13 cellular contexts compared by ENCODE assay signal in the genomic region with DNA sequence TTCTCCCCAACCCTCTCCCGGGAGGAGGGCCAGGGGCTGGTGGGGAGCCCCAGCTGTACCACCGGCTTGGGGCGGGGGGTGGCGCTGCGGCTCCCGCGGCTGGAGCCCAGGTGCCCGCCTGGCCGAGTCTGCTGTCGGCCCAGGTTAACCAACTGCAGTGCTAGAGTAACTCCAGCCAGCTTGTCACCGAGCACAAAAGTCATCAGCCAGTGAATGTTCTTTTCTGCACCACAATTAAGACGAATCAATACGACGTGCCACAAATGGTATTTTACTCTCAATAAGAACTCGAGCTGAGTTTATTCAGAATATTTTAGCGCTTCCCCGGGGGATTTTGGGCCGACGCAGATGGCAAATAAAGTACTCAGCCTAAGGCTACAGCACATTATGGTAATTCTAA.
DNase-seq lines count a peak whose midpoint lies in the region; ATAC-seq and TF ChIP-seq lines count a peak whose summit lies in the region.
"Had no signal": no experiment of that assay in that cellular context is flagged by ENCODE, and none has a peak within 500 bp of the region (broad histone marks: within the 10 kb centered on the region; RNA-seq: fewer than 3 reads in every experiment).

No MANE protein-coding gene starts in this region.

- peak overlapping the region in 56 of 59 donors; percentile 2 to 62 (median 42) for H3K4me3 ChIP-seq in dorsolateral prefrontal cortex

- CTCF ChIA-PET in activated CD8-positive, alpha-beta T cell treated with anti-CD3 and anti-CD28 coated beads, Interleukin-2, amount 10 ng/mL, durations not matched to agents 7 days and 5 days (lab: Charles Lee) = interaction anchor here (0.8 to 7.5 kb wide), 20 partner anchors 9 to 1211 kb away, joined by 3 to 86 read pairs (median 4); a partner anchor contains a TSS

- peaks cover 93% of the 10 kb centered on the region for H3K4me1 Mint-ChIP-seq in activated CD8-positive, alpha-beta T cell treated with anti-CD3 and anti-CD28 coated beads, Interleukin-2, amount 10 ng/mL, durations not matched to agents 7 days and 5 days (ENCODE audit: low read depth)
- H3K4me1 Mint-ChIP-seq in CD14-positive monocyte = peaks cover 9% of the 10 kb centered on the region

- H3K27me3 ChIP-seq in dorsolateral prefrontal cortex = peaks cover 0 to 4% (median 0%) of the 10 kb centered on the region in 45 donors

- peak; percentile 60 for DNase-seq in activated naive CD4-positive, alpha-beta T cell treated with Interleukin-2 at 50 U/mL for 16 hours
- DNase-seq in activated naive CD4-positive, alpha-beta T cell (lab: John Stamatoyannopoulos, UW) = no peak
- peak; percentile 60 for DNase-seq in activated CD8-positive, alpha-beta T cell treated with anti-CD3 and anti-CD28 coated beads, Interleukin-2, amount 10 ng/mL, durations not matched to agents 7 days and 5 days
- DNase-seq in dorsolateral prefrontal cortex (peak in 1 of 10 donors; percentile 45), superior temporal gyrus (ENCODE audit: extremely low spot score) (peak; percentile 27), CD14-positive monocyte (ENCODE audit: low spot score) (no peak), cerebellar nuclear complex (lab: John Stamatoyannopoulos, UW) (no peak)
- DNase-seq: AML-193, left colon, NCI-H510A, trophoblast cell had no signal

- H3K9me3 Mint-ChIP-seq in activated CD8-positive, alpha-beta T cell treated with anti-CD3 and anti-CD28 coated beads, Interleukin-2, amount 10 ng/mL, durations not matched to agents 7 days and 5 days (ENCODE audit: insufficient read depth) = no peaks in the 10 kb centered on the region
- H3K9me3 Mint-ChIP-seq in CD14-positive monocyte = no peaks in the 10 kb centered on the region

- H3K4me3 Mint-ChIP-seq in activated CD8-positive, alpha-beta T cell treated with anti-CD3 and anti-CD28 coated beads, Interleukin-2, amount 10 ng/mL, durations not matched to agents 7 days and 5 days = peak overlapping the region; percentile 82
- H3K4me3 Mint-ChIP-seq in CD14-positive monocyte = no peak overlapping the region

- POLR2A ChIA-PET in activated CD8-positive, alpha-beta T cell treated with anti-CD3 and anti-CD28 coated beads, Interleukin-2, amount 10 ng/mL, durations not matched to agents 7 days and 5 days (lab: Charles Lee) = interaction anchor here (0.6 to 2.5 kb wide), 11 partner anchors 9 to 1211 kb away, joined by 3 to 14 read pairs (median 4); a partner anchor contains a TSS

- intact Hi-C loops in dorsolateral prefrontal cortex (cut with DNase I) = no loop called here
- intact Hi-C loops in CD14-positive monocyte (cut with micrococcal nuclease) = no loop called here

- no peaks in the 10 kb centered on the region for H3K27me3 Mint-ChIP-seq in activated CD8-positive, alpha-beta T cell treated with anti-CD3 and anti-CD28 coated beads, Interleukin-2, amount 10 ng/mL, durations not matched to agents 7 days and 5 days (ENCODE audit: low read depth)
- H3K27me3 Mint-ChIP-seq in CD14-positive monocyte (ENCODE audit: low read depth in 3 of 3) = peaks cover 11 to 14% (median 12%) of the 10 kb centered on the region in 3 donors
- H3K27me3 Mint-ChIP-seq: IgD-negative memory B cell had no signal

- peaks cover 63% of the 10 kb centered on the region for H3K36me3 Mint-ChIP-seq in activated CD8-positive, alpha-beta T cell treated with anti-CD3 and anti-CD28 coated beads, Interleukin-2, amount 10 ng/mL, durations not matched to agents 7 days and 5 days (ENCODE audit: low read depth)
- H3K36me3 Mint-ChIP-seq in CD14-positive monocyte = no peaks in the 10 kb centered on the region
- H3K36me3 Mint-ChIP-seq: IgD-negative memory B cell had no signal

- H3K27ac ChIP-seq in dorsolateral prefrontal cortex = peak overlapping the region in 39 of 59 donors; percentile 0 to 79 (median 55)

- peak overlapping the region; percentile 96 for H3K27ac Mint-ChIP-seq in activated CD8-positive, alpha-beta T cell treated with anti-CD3 and anti-CD28 coated beads, Interleukin-2, amount 10 ng/mL, durations not matched to agents 7 days and 5 days
- H3K27ac Mint-ChIP-seq in CD14-positive monocyte = no peak overlapping the region

- ATAC-seq in activated CD8-positive, alpha-beta T cell treated with anti-CD3 and anti-CD28 coated beads, Interleukin-2, amount 10 ng/mL, durations not matched to agents 7 days and 5 days = peak; percentile 21
- no peak for ATAC-seq in GM18858 (IDR thresholded peaks at IDR 0.05; ENCODE audit: unreplicated experiment)
- ATAC-seq: left colon had no signal

- TF ChIP-seq CTCF in dorsolateral prefrontal cortex (IDR thresholded peaks at IDR 0.05 in 54 of 56, conservative IDR thresholded peaks at IDR 0.05 in 2 of 56; ENCODE audit: low read depth in 1 of 56, partially characterized antibody in 56 of 56) = peak in 38 of 56 donors; percentile 2 to 57 (median 30)
- TF ChIP-seq CTCF in CD14-positive monocyte (IDR thresholded peaks at IDR 0.05) = no peak

Comparison
In these comparisons a context has a peak if more than half of its experiments do, and no peak if none do; other contexts are left out.
1. DNase-seq: peak in activated naive CD4-positive, alpha-beta T cell treated with Interleukin-2 at 50 U/mL for 16 hours (single experiment), activated CD8-positive, alpha-beta T cell treated with anti-CD3 and anti-CD28 coated beads, Interleukin-2, amount 10 ng/mL, durations not matched to agents 7 days and 5 days (single experiment) and superior temporal gyrus (single experiment); none in activated naive CD4-positive, alpha-beta T cell (0 of 4), CD14-positive monocyte (single experiment) and cerebellar nuclear complex (0 of 2).